ENCODE assay signal across 6 cellular contexts in genomic region chr14:24327914-24328313, GRCh38. TPM values are rescaled to one million over a fixed set of nuclear protein-coding genes. Genes with fewer than 3 reads are reported as not detected.
DNase-seq lines count a peak whose midpoint lies in the region; ATAC-seq and TF ChIP-seq lines count a peak whose summit lies in the region.
"Not testable (repeated sequence)": the region's sequence is repeated elsewhere in the genome, so short reads cannot be mapped to it uniquely, and the experiment has no call there.

No MANE protein-coding gene starts in this region.

- H3K4me3 Mint-ChIP-seq in Caco-2 (ENCODE audit: unreplicated experiment); WTC11: not testable (repeated sequence)

- peak overlapping the region; percentile 65 for H3K4me2 ChIP-seq in Loucy (ENCODE audit: low read depth, low read length, poor library complexity, severe bottlenecking)

- peak; percentile 63 to 69 for DNase-seq in Caco-2
- peak; percentile 68 for DNase-seq in WTC11 (ENCODE audit: low spot score)
- DNase-seq in dorsolateral prefrontal cortex = peak in 8 of 10 donors; percentile 45 to 76 (median 67)
- peak; percentile 43 for DNase-seq in left kidney (ENCODE audit: low read depth, low spot score)
- not testable (repeated sequence) for DNase-seq in spleen

- not testable (repeated sequence) for H3K27me3 ChIP-seq in Caco-2 (replicated peaks; ENCODE audit: control insufficient read depth, insufficient read depth, low read length); Loucy (ENCODE audit: insufficient read depth, low read length, poor library complexity, severe bottlenecking); spleen (replicated peaks in 1 of 7)
- H3K27me3 ChIP-seq in dorsolateral prefrontal cortex = peaks cover 0 to 12% (median 7%) of the 10 kb centered on the region in 45 donors

- not testable (repeated sequence) for H3K9me3 Mint-ChIP-seq in Caco-2 (ENCODE audit: unreplicated experiment); WTC11

- H3K27ac ChIP-seq in dorsolateral prefrontal cortex (peak overlapping the region in 1 of 59 donors; percentile 38), spleen (peak overlapping the region in 7 of 8 donors; percentile 2 to 85 (median 73))

- CTCF ChIA-PET in Caco-2 (lab: Charles Lee) = interaction anchor here (1.0 to 3.1 kb wide), 3 partner anchors 103 to 109 kb away, joined by 3 to 12 read pairs (median 3); no protein-coding TSS in a partner anchor
- CTCF ChIA-PET in WTC11 (lab: Charles Lee) = interaction anchor here (0.6 to 17.1 kb wide), 14 partner anchors 10 to 131 kb away, joined by 3 to 518 read pairs (median 4); partner anchors contain the start of genes CBLN3, CIDEB, KHNYN and LTB4R2

- not testable (repeated sequence) for H3K79me2 ChIP-seq in Loucy (ENCODE audit: insufficient read depth, low read length)

- H3K9ac ChIP-seq in Loucy (ENCODE audit: low read depth, low read length, poor library complexity, severe bottlenecking) = not testable (repeated sequence)

- not testable (repeated sequence) for H3F3A ChIP-seq in Loucy (ENCODE audit: low read depth)

- H3K36me3 Mint-ChIP-seq in Caco-2 (ENCODE audit: insufficient read depth, unreplicated experiment); WTC11: not testable (repeated sequence)

- not testable (repeated sequence) for H3K27me3 Mint-ChIP-seq in Caco-2 (ENCODE audit: insufficient read depth, unreplicated experiment)
- peaks cover 82% of the 10 kb centered on the region for H3K27me3 Mint-ChIP-seq in WTC11 (ENCODE audit: low read depth)

- H3K27ac Mint-ChIP-seq in Caco-2 (ENCODE audit: unreplicated experiment); WTC11: not testable (repeated sequence)

- BruUV-seq in Caco-2 (replicated peaks; lab: Mats Ljungman, UMichigan) = not testable (repeated sequence)

- ATAC-seq in WTC11 = not testable (repeated sequence)

- intact Hi-C loops in Caco-2 (cut with micrococcal nuclease; ENCODE audit: unreplicated experiment) = loop anchor here (1.0 kb wide), 2 partner anchors 103 to 108 kb away; no protein-coding TSS in a partner anchor
- intact Hi-C loops in dorsolateral prefrontal cortex (cut with DNase I); spleen (cut with DNase I; ENCODE audit: low total_unique reads): not testable (repeated sequence)

- H3K36me3 ChIP-seq in Caco-2 (ENCODE audit: control insufficient read depth, insufficient read depth, low read length); Loucy (ENCODE audit: insufficient read depth, low read length): not testable (repeated sequence)
- H3K36me3 ChIP-seq in spleen = peaks cover 0 to 24% (median 0%) of the 10 kb centered on the region in 6 donors

- H3K4me1 Mint-ChIP-seq in Caco-2 (ENCODE audit: low read depth, unreplicated experiment); WTC11: not testable (repeated sequence)

- H3K9me3 ChIP-seq in Caco-2; Loucy (ENCODE audit: insufficient read depth, low read depth, low read length); spleen: not testable (repeated sequence)

- not testable (repeated sequence) for H2AFZ ChIP-seq in Loucy (ENCODE audit: low read length)

- not testable (repeated sequence) for H3K9me2 ChIP-seq in Loucy (replicated peaks; ENCODE audit: low read depth, low read length)

- not testable (repeated sequence) for H4K20me1 ChIP-seq in Loucy (ENCODE audit: insufficient read depth, low read length, poor library complexity, severe bottlenecking)

- 7 to 20% (median 9%) methylated on average over 7 to 9 of the region's 9 CpGs for WGBS in spleen, 5 donors

- peak in 1 of 2 experiments; percentile 67 for TF ChIP-seq CTCF in Caco-2 (IDR thresholded peaks at IDR 0.05; ENCODE audit: insufficient read depth in 1 of 2, low read depth in 1 of 2, low read length in 1 of 2, severe bottlenecking in 1 of 2, unreplicated experiment in 1 of 2)
- peak; percentile 44; the same call in 1 of the 2 replicates for TF ChIP-seq CTCF in Loucy (conservative IDR thresholded peaks at IDR 0.05; ENCODE audit: low read length)
- TF ChIP-seq CTCF in WTC11 (IDR thresholded peaks at IDR 0.05) = peak; percentile 37
- peak; percentile 26 to 76 (median 64) for TF ChIP-seq CTCF in dorsolateral prefrontal cortex (IDR thresholded peaks at IDR 0.05 in 54 of 56, conservative IDR thresholded peaks at IDR 0.05 in 2 of 56; ENCODE audit: low read depth in 1 of 56, partially characterized antibody in 56 of 56)
- TF ChIP-seq CTCF in spleen (IDR thresholded peaks at IDR 0.05 in 8 of 11, conservative IDR thresholded peaks at IDR 0.05 in 3 of 11) = peak; percentile 41 to 80 (median 67)

- not testable (repeated sequence) for H3K4me3 ChIP-seq in Caco-2 (ENCODE audit: low read depth, low read length); Loucy (ENCODE audit: low read length, poor library complexity, severe bottlenecking); dorsolateral prefrontal cortex; spleen

- not testable (repeated sequence) for H3K4me1 ChIP-seq in Caco-2
- H3K4me1 ChIP-seq in Loucy (ENCODE audit: insufficient read depth, low read length, poor library complexity, severe bottlenecking) = peaks cover 46% of the 10 kb centered on the region
- peaks cover 27 to 81% (median 65%) of the 10 kb centered on the region in 6 donors for H3K4me1 ChIP-seq in spleen

- not testable (repeated sequence) for TF ChIP-seq POLR2A in spleen (IDR thresholded peaks at IDR 0.05)

- POLR2A ChIA-PET in Caco-2 (lab: Charles Lee); WTC11 (lab: Charles Lee): not testable (repeated sequence)

RNA-seq across cellular contexts. Expression of gene ADCY4, which starts 7.0 kb away (rescaled TPM):
- total RNA-seq in Caco-2 (2022) (0.57 and 0.60 TPM in 2 replicates), WTC11 (2021) (0.96 to 2.4 TPM (median 1.1 TPM) in 3 replicates), dorsolateral prefrontal cortex (10 to 100 TPM in 49 of 120 experiments, 1 to 10 TPM in 71; 2.6 to 21.6 (median 8.7) TPM), spleen (100 to 1,000 TPM in 1 of 7 donors, 10 to 100 TPM in 6; 34.4 to 114 (median 68.7) TPM)
- polyA plus RNA-seq in spleen = 10 to 100 TPM; 13.0 to 53.5 (median 34.0) TPM

RNA-seq across cellular contexts. Expression of gene RIPK3, which starts 11.9 kb away (rescaled TPM):
- 1.5 TPM in 2 replicates for total RNA-seq in Caco-2 (2022)
- total RNA-seq in WTC11 (2021) = 0.37 to 1.2 TPM (median 0.83 TPM) in 3 replicates
- 1 to 10 TPM in 90 of 120 experiments, under 1 TPM in 28, not detected in 2; 0.23 to 5.4 (median 1.5) TPM for total RNA-seq in dorsolateral prefrontal cortex
- 10 to 100 TPM; 24.8 to 42.4 (median 32.6) TPM for total RNA-seq in spleen
- 10 to 100 TPM; 14.0 to 18.4 (median 14.7) TPM for polyA plus RNA-seq in spleen

RNA-seq across cellular contexts. Expression of gene LTB4R, which starts 16.6 kb away (rescaled TPM):
- total RNA-seq in Caco-2 (2022) (7.3 and 7.8 TPM in 2 replicates), WTC11 (2021) (6.9 to 9.4 TPM (median 7.6 TPM) in 3 replicates), dorsolateral prefrontal cortex (1 to 10 TPM; 1.1 to 7.0 (median 2.7) TPM), spleen (10 to 100 TPM; 20.9 to 50.4 (median 35.8) TPM)
- polyA plus RNA-seq in spleen = 10 to 100 TPM; 13.9 to 28.6 (median 28.6) TPM

RNA-seq across cellular contexts. Expression of gene LTB4R2, which starts 18.0 kb away (rescaled TPM):
- total RNA-seq in Caco-2 (2022) = 10.3 and 12.3 TPM in 2 replicates
- total RNA-seq in WTC11 (2021) = 9.1 to 12.9 TPM (median 9.8 TPM) in 3 replicates
- 1 to 10 TPM; 1.7 to 5.6 (median 3.1) TPM for total RNA-seq in dorsolateral prefrontal cortex
- total RNA-seq in spleen = 10 to 100 TPM in 6 of 7 donors, 1 to 10 TPM in 1; 9.2 to 32.3 (median 18.1) TPM
- polyA plus RNA-seq in spleen = 1 to 10 TPM in 2 of 3 donors, under 1 TPM in 1; 0.83 to 4.0 (median 1.3) TPM

RNA-seq across cellular contexts. Expression of gene CIDEB, which starts 20.1 kb away (rescaled TPM):
- 3.5 and 7.2 TPM in 2 replicates for total RNA-seq in Caco-2 (2022)
- total RNA-seq in WTC11 (2021) = 4.7 to 6.1 TPM (median 5.6 TPM) in 3 replicates
- total RNA-seq in dorsolateral prefrontal cortex = 1 to 10 TPM in 115 of 120 experiments, under 1 TPM in 5; 0.57 to 6.4 (median 2.2) TPM
- 100 to 1,000 TPM in 2 of 7 donors, 10 to 100 TPM in 5; 54.0 to 145 (median 88.8) TPM for total RNA-seq in spleen
- polyA plus RNA-seq in spleen = 10 to 100 TPM; 31.0 to 33.6 (median 31.4) TPM

Comparison
In these comparisons a context has a peak if more than half of its experiments do, and no peak if none do; other contexts are left out.
1. RNA of gene RIPK3, which starts 11.9 kb away (total RNA-seq): 24.8 to 42.4 TPM in spleen; 0.23 to 5.4 TPM in dorsolateral prefrontal cortex, 1.5 TPM in Caco-2 and 0.37 to 1.2 TPM in WTC11; every median in the first group is over 4 times any median in the second.